ENCODE assay signal across 8 cellular contexts in the genomic region with DNA sequence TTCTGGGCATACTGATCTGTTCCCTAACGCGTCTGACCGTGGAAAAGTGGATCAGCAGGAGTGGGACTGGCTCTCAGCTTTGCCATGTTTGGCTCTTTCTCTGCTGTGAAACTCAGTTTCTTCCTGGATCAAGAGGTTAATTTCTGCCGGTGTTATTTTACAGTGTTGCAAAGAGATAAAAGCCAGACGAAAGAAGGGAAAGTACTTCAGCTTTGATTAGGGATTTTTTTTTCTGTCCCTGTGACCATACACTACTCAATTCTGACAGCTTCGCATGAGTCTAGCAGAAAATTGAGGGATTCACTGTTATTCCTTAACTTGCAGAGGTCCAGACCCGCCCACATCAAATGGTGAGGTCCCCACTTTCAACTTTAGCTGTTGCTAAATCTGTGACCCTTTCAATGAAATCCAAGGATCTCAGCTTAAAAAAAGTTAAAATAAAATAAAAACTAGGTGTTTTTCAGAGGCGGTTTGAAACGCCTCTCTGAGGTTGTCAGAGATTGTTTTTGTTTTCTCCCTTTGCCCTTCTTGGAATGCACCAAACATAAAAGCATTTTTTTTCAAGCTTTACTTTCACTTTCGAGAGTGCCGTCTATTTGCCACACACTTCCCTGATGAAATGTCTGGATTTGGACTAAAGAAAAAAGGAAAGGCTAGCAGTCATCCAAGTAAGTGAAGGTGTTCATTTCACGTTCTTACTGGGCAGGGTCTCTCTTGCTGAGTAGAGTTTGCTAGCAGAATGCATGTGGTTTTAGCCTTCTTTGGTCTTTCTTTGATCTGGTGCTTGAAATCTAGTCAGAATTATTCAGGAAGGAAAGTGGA. TPM values are rescaled to one million over a fixed set of nuclear protein-coding genes. Genes with fewer than 3 reads are reported as not detected.
A peak's percentile ranks its signal among the peaks of the same experiment; 100 is the strongest.
DNase-seq lines count a peak whose midpoint lies in the region; ATAC-seq, FAIRE-seq and TF ChIP-seq lines count a peak whose summit lies in the region.

Gene TLR3, plus strand, starts transcription at position 576 of the 822 bp plus-strand sequence. CDS start 7,464 bp downstream, outside the sequence.

- H3K9ac ChIP-seq in SU-DHL-6 (ENCODE audit: low read length) = no peak within 1 kb of the TSS

- intact Hi-C loops in pancreas (cut with DNase I) = no loop called here

- H3K9me2 ChIP-seq in SU-DHL-6 (replicated peaks; ENCODE audit: insufficient read depth, low read length) = no peaks in the 10 kb centered on the region

- no peak within 1 kb of the TSS for H2AFZ ChIP-seq in SU-DHL-6 (ENCODE audit: low read depth, low read length, severe bottlenecking)

- H3K4me3 ChIP-seq in SU-DHL-6 (ENCODE audit: insufficient read depth, low read length, poor library complexity, severe bottlenecking) (no peak within 1 kb of the TSS), fibroblast of mammary gland (ENCODE audit: control insufficient read depth, low read depth, low read length) (peak within 1 kb of the TSS; percentile 59), pancreas (peak within 1 kb of the TSS; percentile 16 to 56 (median 34))

- peaks cover 18% of the 10 kb centered on the region for H3K4me1 Mint-ChIP-seq in activated naive CD4-positive, alpha-beta T cell treated with anti-CD3 and anti-CD28 coated beads, Interleukin-2, amount 10 ng/mL, durations not matched to agents 7 days and 5 days
- H3K4me1 Mint-ChIP-seq in progenitor cell of endocrine pancreas (ENCODE audit: low read depth) = peaks cover 2% of the 10 kb centered on the region

- H4K20me1 ChIP-seq in SU-DHL-6 (ENCODE audit: low read depth, low read length) = no peaks in the 10 kb centered on the region

- H3K27ac ChIP-seq in SU-DHL-6 (ENCODE audit: low read depth, low read length) (no peak within 1 kb of the TSS), pancreas (peak within 1 kb of the TSS; percentile 19 to 83 (median 58))

- H3K4me3 Mint-ChIP-seq in activated naive CD4-positive, alpha-beta T cell treated with anti-CD3 and anti-CD28 coated beads, Interleukin-2, amount 10 ng/mL, durations not matched to agents 7 days and 5 days = peak within 1 kb of the TSS; percentile 58
- H3K4me3 Mint-ChIP-seq in progenitor cell of endocrine pancreas (ENCODE audit: low read depth) = no peak within 1 kb of the TSS

- peak within 1 kb of the TSS; percentile 43 for H3K4me2 ChIP-seq in SU-DHL-6 (ENCODE audit: low read depth, low read length, poor library complexity, severe bottlenecking)

- TF ChIP-seq CTCF in SU-DHL-6 (IDR thresholded peaks at IDR 0.05; ENCODE audit: insufficient read depth, low read length, poor library complexity, severe bottlenecking) = no peak
- no peak for TF ChIP-seq CTCF in fibroblast of mammary gland (conservative IDR thresholded peaks at IDR 0.05; ENCODE audit: control insufficient read depth, insufficient read depth, low read depth, low read length)
- no peak for TF ChIP-seq CTCF in pancreas (IDR thresholded peaks at IDR 0.05)
- no peak for TF ChIP-seq CTCF in progenitor cell of endocrine pancreas (IDR thresholded peaks at IDR 0.05; ENCODE audit: unreplicated experiment)

- H3F3A ChIP-seq in SU-DHL-6 (ENCODE audit: insufficient read depth) = no peaks in the 10 kb centered on the region

- 1% methylated on average over 12 of the region's 12 CpGs for WGBS in pancreas, 2 donors

- H3K9me3 ChIP-seq in SU-DHL-6 (ENCODE audit: insufficient read depth, low read length) (no peaks in the 10 kb centered on the region), pancreas (no peaks in the 10 kb centered on the region)

- DNase-seq in activated naive CD4-positive, alpha-beta T cell treated with anti-CD3 and anti-CD28 coated beads, Interleukin-2, amount 10 ng/mL, durations not matched to agents 7 days and 5 days = no peak
- DNase-seq in activated naive CD4-positive, alpha-beta T cell treated with anti-CD3 and anti-CD28 coated beads, Interleukin-2, amount 50 U/mL, for 16 hours = no peak
- peak; percentile 49 for DNase-seq in fibroblast of mammary gland (ENCODE audit: low read depth)
- no peak for DNase-seq in pancreas
- no peak for DNase-seq in progenitor cell of endocrine pancreas (ENCODE audit: low spot score, unreplicated experiment)

- ATAC-seq in pancreas = peak; percentile 55 to 78 (median 66)
- no peak for ATAC-seq in GM21360 (IDR thresholded peaks at IDR 0.05; ENCODE audit: unreplicated experiment)
- no peak for ATAC-seq in HG02571 (IDR thresholded peaks at IDR 0.05; ENCODE audit: unreplicated experiment)

- peak within 1 kb of the TSS; percentile 4 for H3K27ac Mint-ChIP-seq in activated naive CD4-positive, alpha-beta T cell treated with anti-CD3 and anti-CD28 coated beads, Interleukin-2, amount 10 ng/mL, durations not matched to agents 7 days and 5 days
- H3K27ac Mint-ChIP-seq in progenitor cell of endocrine pancreas = no peak within 1 kb of the TSS

- H3K79me2 ChIP-seq in SU-DHL-6 (ENCODE audit: insufficient read depth, low read length) = no peaks in the 10 kb centered on the region

- CTCF ChIA-PET in activated naive CD4-positive, alpha-beta T cell treated with anti-CD3 and anti-CD28 coated beads, Interleukin-2, amount 10 ng/mL, durations not matched to agents 7 days and 5 days (lab: Charles Lee) = interaction anchor here (1.0 to 3.7 kb wide), 6 partner anchors 30 to 134 kb away, joined by 3 to 44 read pairs (median 4); partner anchors contain the start of gene CYP4V2

- H3K9me3 Mint-ChIP-seq in activated naive CD4-positive, alpha-beta T cell treated with anti-CD3 and anti-CD28 coated beads, Interleukin-2, amount 10 ng/mL, durations not matched to agents 7 days and 5 days = no peaks in the 10 kb centered on the region
- no peaks in the 10 kb centered on the region for H3K9me3 Mint-ChIP-seq in progenitor cell of endocrine pancreas (ENCODE audit: low read depth)

- no peaks in the 10 kb centered on the region for H3K36me3 Mint-ChIP-seq in activated naive CD4-positive, alpha-beta T cell treated with anti-CD3 and anti-CD28 coated beads, Interleukin-2, amount 10 ng/mL, durations not matched to agents 7 days and 5 days
- H3K36me3 Mint-ChIP-seq in progenitor cell of endocrine pancreas (ENCODE audit: insufficient read depth) = no peaks in the 10 kb centered on the region

- FAIRE-seq in pancreas (lab: Jason Lieb, UNC) = peak; percentile 41

- peaks cover 4% of the 10 kb centered on the region for H3K27me3 Mint-ChIP-seq in activated naive CD4-positive, alpha-beta T cell treated with anti-CD3 and anti-CD28 coated beads, Interleukin-2, amount 10 ng/mL, durations not matched to agents 7 days and 5 days
- peaks cover 9% of the 10 kb centered on the region for H3K27me3 Mint-ChIP-seq in progenitor cell of endocrine pancreas

- H3K4me1 ChIP-seq in pancreas = peaks cover 0 to 16% (median 0%) of the 10 kb centered on the region in 3 donors

- H3K27me3 ChIP-seq in SU-DHL-6 (ENCODE audit: low read length) = no peaks in the 10 kb centered on the region
- H3K27me3 ChIP-seq in pancreas = no peaks in the 10 kb centered on the region

- H3K36me3 ChIP-seq in SU-DHL-6 (ENCODE audit: low read length) (no peaks in the 10 kb centered on the region), pancreas (no peaks in the 10 kb centered on the region)

RNA-seq across cellular contexts. Expression of gene TLR3, which starts in this region (rescaled TPM):
- 10 to 100 TPM in 3 of 6 donors, 1 to 10 TPM in 3; 5.8 to 19.1 (median 9.3) TPM for total RNA-seq in pancreas
- polyA plus RNA-seq in pancreas = 1 to 10 TPM in 1 of 2 donors, under 1 TPM in 1; 0.99 to 1.9 TPM
- total RNA-seq in progenitor cell of endocrine pancreas = 0.11 TPM in 1 of 2 replicates, not detected in the other

Comparison
In these comparisons a context has a peak if more than half of its experiments do, and no peak if none do; other contexts are left out.
1. ATAC-seq: peak in pancreas (4 of 4); none in GM21360 (single experiment) and HG02571 (single experiment).